In genomic region chr15:70344666-70345065, GRCh38 we compare ENCODE assay signal across 17 cellular contexts.
DNase-seq lines count a peak whose midpoint lies in the region; ATAC-seq, FAIRE-seq and TF ChIP-seq lines count a peak whose summit lies in the region.
"Had no signal": no experiment of that assay in that cellular context is flagged by ENCODE, and none has a peak within 500 bp of the region (broad histone marks: within the 10 kb centered on the region; RNA-seq: fewer than 3 reads in every experiment).

No MANE protein-coding gene starts in this region.

- intact Hi-C loops in pancreas (cut with DNase I), result no loop called here
- intact Hi-C loops in gastrocnemius medialis (cut with DNase I; ENCODE audit: low total_unique reads), result no loop called here

- TF ChIP-seq CTCF in VCaP (conservative IDR thresholded peaks at IDR 0.05), result no peak
- TF ChIP-seq CTCF in pancreas (IDR thresholded peaks at IDR 0.05), result no peak
- TF ChIP-seq CTCF in gastrocnemius medialis (IDR thresholded peaks at IDR 0.05 in 4 of 5, conservative IDR thresholded peaks at IDR 0.05 in 1 of 5), result no peak
- TF ChIP-seq CTCF in osteoblast (IDR thresholded peaks at IDR 0.05; ENCODE audit: extremely low read depth, low read depth, low read length), result no peak

- H3K79me2 ChIP-seq in osteoblast (ENCODE audit: insufficient read depth, low read length), result no peaks in the 10 kb centered on the region

- DNase-seq in NCI-H1694 (lab: John Stamatoyannopoulos, UW), result peak; percentile 52
- DNase-seq in NCI-H1694 treated with DMSO at 0.1 percent for 48 hours (lab: John Stamatoyannopoulos, UW), result no peak
- DNase-seq in NCI-H2171 treated with DMSO at 0.1 percent for 48 hours (lab: John Stamatoyannopoulos, UW), result peak; percentile 90
- peak in 5 of 6 donors; percentile 64 to 84 (median 73) for DNase-seq in pancreas
- no peak for DNase-seq in UCSD-AML1 (lab: John Stamatoyannopoulos, UW; ENCODE audit: unreplicated experiment)
- DNase-seq in gastrocnemius medialis, result no peak
- no peak for DNase-seq in osteoblast (ENCODE audit: insufficient read length, low spot score, missing footprints)
- DNase-seq: activated CD4-positive, alpha-beta T cell treated with anti-CD3 and anti-CD28 coated beads, Interleukin-2, amount 50 U/mL, for 4 hours; activated naive CD8-positive, alpha-beta T cell treated with anti-CD3 and anti-CD28 coated beads, Interleukin-2, amount 50 U/mL, for 24 hours; Caco-2; heart right ventricle; posterior cingulate gyrus had no signal

- peaks cover 4 to 9% (median 7%) of the 10 kb centered on the region in 3 donors for H3K4me1 ChIP-seq in pancreas
- no peaks in the 10 kb centered on the region for H3K4me1 ChIP-seq in gastrocnemius medialis
- no peaks in the 10 kb centered on the region for H3K4me1 ChIP-seq in osteoblast (ENCODE audit: insufficient read depth, low read length)
- H3K4me1 ChIP-seq: Caco-2 had no signal

- no peak for FAIRE-seq in pancreas (lab: Jason Lieb, UNC)
- FAIRE-seq: GM18507, GM19239 had no signal

- ATAC-seq in pancreas, result peak; percentile 85 to 93 (median 86)
- no peak for ATAC-seq in gastrocnemius medialis
- ATAC-seq: activated naive CD8-positive, alpha-beta T cell treated with anti-CD3 and anti-CD28 coated beads, Interleukin-2, amount 50 U/mL, for 24 hours; heart right ventricle; stimulated activated memory B cell treated with anti-CD40 and anti-IgM and Interleukin-4, amounts not matched to agents 10 μg/mL and 1 μg/mL and 100 μg/mL, for 72 hours had no signal

- H3K4me2 ChIP-seq in osteoblast (ENCODE audit: insufficient read depth, low read length), result no peak overlapping the region
- H3K4me2 ChIP-seq: smooth muscle cell had no signal

- in situ Hi-C loops in gastrocnemius medialis (cut with MboI; ENCODE audit: low sequenced_read_pairs in 4 of 4), result no loop called here

- no peaks in the 10 kb centered on the region for H3K9me3 ChIP-seq in pancreas
- no peaks in the 10 kb centered on the region for H3K9me3 ChIP-seq in gastrocnemius medialis
- no peaks in the 10 kb centered on the region for H3K9me3 ChIP-seq in osteoblast (ENCODE audit: low read depth, low read length)
- H3K9me3 ChIP-seq: Caco-2, heart right ventricle had no signal

- H3K4me3 ChIP-seq in pancreas, result no peak overlapping the region
- H3K4me3 ChIP-seq in gastrocnemius medialis, result no peak overlapping the region
- H3K4me3 ChIP-seq in osteoblast (ENCODE audit: insufficient read depth, low read length), result no peak overlapping the region
- H3K4me3 ChIP-seq: heart right ventricle, smooth muscle cell had no signal

- no peak overlapping the region for H2AFZ ChIP-seq in osteoblast (ENCODE audit: low read length)

- 0 out of 2 replicates have a peak overlapping the region, but pooled peaks have one; percentile 8 for H3K27ac ChIP-seq in VCaP
- no peak overlapping the region for H3K27ac ChIP-seq in pancreas
- H3K27ac ChIP-seq in gastrocnemius medialis, result no peak overlapping the region
- no peak overlapping the region for H3K27ac ChIP-seq in osteoblast (ENCODE audit: low read depth, low read length)
- H3K27ac ChIP-seq: heart right ventricle had no signal

- no peaks in the 10 kb centered on the region for H4K20me1 ChIP-seq in osteoblast (ENCODE audit: insufficient read depth, low read length)

- no peaks in the 10 kb centered on the region for H3K36me3 ChIP-seq in pancreas
- H3K36me3 ChIP-seq in gastrocnemius medialis, result no peaks in the 10 kb centered on the region
- no peaks in the 10 kb centered on the region for H3K36me3 ChIP-seq in osteoblast (ENCODE audit: insufficient read depth, low read length)
- H3K36me3 ChIP-seq: heart right ventricle had no signal

- WGBS in pancreas, 2 donors, result 33 to 39% methylated on average over 3 of the region's 3 CpGs

- no peak for TF ChIP-seq POLR2A in gastrocnemius medialis (IDR thresholded peaks at IDR 0.05)

- no peaks in the 10 kb centered on the region for H3K27me3 ChIP-seq in pancreas
- H3K27me3 ChIP-seq in gastrocnemius medialis, result no peaks in the 10 kb centered on the region
- peaks cover 27% of the 10 kb centered on the region for H3K27me3 ChIP-seq in osteoblast (ENCODE audit: insufficient read depth, low read length)

Comparison
In these comparisons a context has a peak if more than half of its experiments do, and no peak if none do; other contexts are left out.
1. DNase-seq: peak in NCI-H1694 (single experiment), NCI-H2171 treated with DMSO at 0.1 percent for 48 hours (single experiment) and pancreas (5 of 6); none in NCI-H1694 treated with DMSO at 0.1 percent for 48 hours (single experiment), UCSD-AML1 (single experiment), gastrocnemius medialis (0 of 2) and osteoblast (single experiment).
2. ATAC-seq: peak in pancreas (4 of 4); none in gastrocnemius medialis (0 of 2).